Comparison of ENCODE assay signal across 16 cellular contexts in the genomic region with DNA sequence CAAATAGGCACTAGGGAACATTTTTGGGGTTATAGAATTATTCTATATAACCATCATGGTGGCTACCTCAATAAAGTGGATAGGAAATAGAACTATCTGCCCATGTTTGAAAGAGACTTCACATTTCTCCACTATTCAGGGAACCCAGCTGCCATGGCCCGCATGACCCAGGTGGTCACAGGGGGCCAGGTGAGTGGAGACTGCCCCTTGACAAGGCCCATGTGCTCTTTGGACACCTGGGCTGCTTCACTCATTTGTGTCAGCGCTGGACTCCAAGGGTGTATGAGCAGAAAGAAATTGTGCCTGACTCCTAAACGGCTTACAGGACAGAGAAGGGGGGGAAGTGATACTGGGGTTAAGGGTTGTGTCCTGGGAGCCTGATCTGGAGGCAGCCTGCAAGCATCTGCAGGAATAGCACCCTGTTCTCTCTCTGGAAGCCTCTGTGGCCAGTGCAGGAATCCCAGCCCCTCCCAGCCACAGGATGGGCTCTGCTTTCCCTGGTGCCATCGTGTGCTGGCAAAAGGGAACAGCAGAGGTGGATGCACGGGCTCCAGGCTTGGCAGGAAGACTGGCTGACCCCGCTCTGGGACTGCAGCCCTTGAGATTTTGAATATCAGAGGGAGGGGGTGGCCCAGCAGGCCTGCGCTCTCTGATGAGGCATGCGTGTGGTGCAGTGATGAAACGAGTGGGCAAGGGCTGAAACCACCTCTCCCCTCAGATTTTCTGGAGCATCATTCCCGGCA. TPM values are rescaled to one million over a fixed set of nuclear protein-coding genes. Genes with fewer than 3 reads are reported as not detected.
DNase-seq lines count a peak whose midpoint lies in the region; ATAC-seq and TF ChIP-seq lines count a peak whose summit lies in the region.
"Had no signal": no experiment of that assay in that cellular context is flagged by ENCODE, and none has a peak within 500 bp of the region (broad histone marks: within the 10 kb centered on the region; RNA-seq: fewer than 3 reads in every experiment).

No MANE protein-coding gene starts in this region.

- DNase-seq in AG08395 (ENCODE audit: low spot score) (peak; percentile 32), LHCN-M2 (ENCODE audit: low read depth) (peak; percentile 13), cerebellar cortex (ENCODE audit: low spot score) (peak; percentile 44), right lobe of liver (peak in 1 of 3 donors; percentile 56), progenitor cell of endocrine pancreas (ENCODE audit: low spot score, unreplicated experiment) (no peak), NCI-H1048 (lab: John Stamatoyannopoulos, UW) (no peak), cortex of kidney (lab: John Stamatoyannopoulos, UW) (no peak), GDM1 (lab: John Stamatoyannopoulos, UW) (no peak)
- DNase-seq: activated T-cell treated with anti-CD3 and anti-CD28 coated beads, Interleukin-2, amount 50 U/mL, for 1 hour; effector memory CD4-positive, alpha-beta T cell; NCI-H1436 treated with DMSO at 0.1 percent for 48 hours had no signal

- intact Hi-C loops in right lobe of liver (cut with DNase I): no loop called here

- peak; percentile 20 to 45 (median 36) for TF ChIP-seq CTCF in right lobe of liver (IDR thresholded peaks at IDR 0.05)
- TF ChIP-seq CTCF in progenitor cell of endocrine pancreas (IDR thresholded peaks at IDR 0.05; ENCODE audit: unreplicated experiment): no peak

- no peak overlapping the region for H3K4me3 Mint-ChIP-seq in progenitor cell of endocrine pancreas (ENCODE audit: low read depth)

- H3K27me3 ChIP-seq in right lobe of liver: no peaks in the 10 kb centered on the region
- H3K27me3 ChIP-seq: BLaER1 treated with 17β-estradiol and CSF1 and Interleukin-3, amounts not matched to agents 10 nM and 100 nM; upper lobe of left lung had no signal

- no peaks in the 10 kb centered on the region for H3K4me1 Mint-ChIP-seq in progenitor cell of endocrine pancreas (ENCODE audit: low read depth)

- no peaks in the 10 kb centered on the region for H3K36me3 Mint-ChIP-seq in progenitor cell of endocrine pancreas (ENCODE audit: insufficient read depth)

- no peak overlapping the region for H3K27ac ChIP-seq in right lobe of liver
- H3K27ac ChIP-seq: BLaER1 treated with 17β-estradiol and CSF1 and Interleukin-3, amounts not matched to agents 10 nM and 100 nM; PC-9; skin epidermis; upper lobe of left lung had no signal

- TF ChIP-seq POLR2A in right lobe of liver (IDR thresholded peaks at IDR 0.05): no peak

- H3K9me3 ChIP-seq in right lobe of liver: no peaks in the 10 kb centered on the region
- H3K9me3 ChIP-seq: upper lobe of left lung had no signal

- ATAC-seq in right lobe of liver: peak; percentile 79 to 92 (median 86)

- H3K27ac Mint-ChIP-seq in progenitor cell of endocrine pancreas: no peak overlapping the region

- H3K9me3 Mint-ChIP-seq in progenitor cell of endocrine pancreas (ENCODE audit: low read depth): peaks cover under 1% of the 10 kb centered on the region

- no peak overlapping the region for H3K4me3 ChIP-seq in right lobe of liver
- H3K4me3 ChIP-seq: BLaER1 treated with 17β-estradiol and CSF1 and Interleukin-3, amounts not matched to agents 10 nM and 100 nM; PC-9; skin epidermis; upper lobe of left lung had no signal

- no peaks in the 10 kb centered on the region for H3K27me3 Mint-ChIP-seq in progenitor cell of endocrine pancreas

- 23% methylated on average over 4 of the region's 10 CpGs for WGBS in right lobe of liver (ENCODE audit: insufficient coverage, low coverage, low lambda C conversion rate, missing lambda C conversion rate)

- H3K36me3 ChIP-seq in right lobe of liver: no peaks in the 10 kb centered on the region
- H3K36me3 ChIP-seq: BLaER1 treated with 17β-estradiol and CSF1 and Interleukin-3, amounts not matched to agents 10 nM and 100 nM; upper lobe of left lung had no signal

- H3K4me1 ChIP-seq in right lobe of liver: no peaks in the 10 kb centered on the region
- H3K4me1 ChIP-seq: BLaER1 treated with 17β-estradiol and CSF1 and Interleukin-3, amounts not matched to agents 10 nM and 100 nM; upper lobe of left lung had no signal

RNA-seq across cellular contexts. Expression of a gene that starts 9.1 kb away (rescaled TPM):
- not detected in 2 replicates for total RNA-seq in LHCN-M2 (2014; rRNA removed)
- not detected for polyA plus RNA-seq in LHCN-M2 (2012)
- total RNA-seq in right lobe of liver: not detected
- 0.26 and 0.44 TPM in 2 replicates for total RNA-seq in progenitor cell of endocrine pancreas
- total RNA-seq: mucosa of gallbladder, PC-9, upper lobe of left lung had no signal

RNA-seq across cellular contexts. Expression of a gene that starts 43.9 kb away (rescaled TPM):
- not detected in 2 replicates for total RNA-seq in LHCN-M2 (2014; rRNA removed)
- 0.02 TPM for polyA plus RNA-seq in LHCN-M2 (2012)
- total RNA-seq in right lobe of liver: 10 to 100 TPM; 23.5 to 48.9 (median 28.2) TPM
- total RNA-seq in progenitor cell of endocrine pancreas: 0.36 and 0.71 TPM in 2 replicates

RNA-seq across cellular contexts. Expression of a gene that starts 50.3 kb away (rescaled TPM):
- total RNA-seq in LHCN-M2 (2014; rRNA removed): not detected in 2 replicates
- polyA plus RNA-seq in LHCN-M2 (2012): not detected
- 100 to 1,000 TPM in 1 of 6 experiments, 10 to 100 TPM in 5; 15.1 to 101 (median 55.8) TPM for total RNA-seq in right lobe of liver
- not detected in 2 replicates for total RNA-seq in progenitor cell of endocrine pancreas
- total RNA-seq: PC-9, upper lobe of left lung had no signal

Comparison
In these comparisons a context has a peak if more than half of its experiments do, and no peak if none do; other contexts are left out.
1. DNase-seq: peak in AG08395 (single experiment), LHCN-M2 (single experiment) and cerebellar cortex (single experiment); none in progenitor cell of endocrine pancreas (single experiment), NCI-H1048 (single experiment), cortex of kidney (single experiment) and GDM1 (single experiment).
2. RNA of a gene that starts 43.9 kb away (total RNA-seq): 23.5 to 48.9 TPM in right lobe of liver; 0.36 to 0.71 TPM in progenitor cell of endocrine pancreas and not detected in LHCN-M2; every median in the first group is over 10 times any median in the second.
3. RNA of a gene that starts 50.3 kb away (total RNA-seq): 15.1 to 101 TPM in right lobe of liver; not detected in progenitor cell of endocrine pancreas and not detected in LHCN-M2; every median in the first group is over 10 times any median in the second.